Comparison of ENCODE assay signal across 1 cellular context in genomic region chr1:97562096-97562495, GRCh38.
TF ChIP-seq lines count a peak whose summit lies in the region.

No MANE protein-coding gene starts in this region.

TF ChIP-seq in SK-N-SH treated with all-trans-retinoic acid at 6 μM for 48 hours, 23 proteins besides CTCF, POLR2A, EP300 and RAD21 (continued from another document):
- TF ChIP-seq TSHZ2 (CRISPR knock-in tag; IDR thresholded peaks at IDR 0.05) (no peak), SNAI2 (CRISPR knock-in tag; IDR thresholded peaks at IDR 0.05) (no peak), ZNF70 (CRISPR knock-in tag; IDR thresholded peaks at IDR 0.05) (no peak), CSRNP3 (CRISPR knock-in tag; IDR thresholded peaks at IDR 0.05) (no peak), POU6F1 (CRISPR knock-in tag; IDR thresholded peaks at IDR 0.05; ENCODE audit: borderline replicate concordance, low read depth) (no peak), ZNF565 (CRISPR knock-in tag; conservative IDR thresholded peaks at IDR 0.05; ENCODE audit: low read depth) (no peak), CREB5 (CRISPR knock-in tag; IDR thresholded peaks at IDR 0.05; ENCODE audit: low read depth) (no peak), ESRRG (CRISPR knock-in tag; IDR thresholded peaks at IDR 0.05) (no peak), PATZ1 (CRISPR knock-in tag; IDR thresholded peaks at IDR 0.05; ENCODE audit: borderline replicate concordance) (no peak), GLIS3 (CRISPR knock-in tag; IDR thresholded peaks at IDR 0.05) (no peak), OSR1 (CRISPR knock-in tag; IDR thresholded peaks at IDR 0.05) (no peak)
TF ChIP-seq in SK-N-SH treated with all-trans-retinoic acid at 6 μM for 48 hours: peak in this region for 0.
